ENCODE assay signal across 15 cellular contexts in genomic region chr7:156559001-156559400, GRCh38.
DNase-seq lines count a peak whose midpoint lies in the region; ATAC-seq, FAIRE-seq and TF ChIP-seq lines count a peak whose summit lies in the region.
"Had no signal": no experiment of that assay in that cellular context is flagged by ENCODE, and none has a peak within 500 bp of the region (broad histone marks: within the 10 kb centered on the region; RNA-seq: fewer than 3 reads in every experiment).

No MANE protein-coding gene starts in this region.

- H3K9me3 ChIP-seq in right atrium auricular region, result no peaks in the 10 kb centered on the region
- no peaks in the 10 kb centered on the region for H3K9me3 ChIP-seq in mesenchymal stem cell (ENCODE audit: control insufficient read depth, low read length)

- intact Hi-C loops in cardiac septum (cut with DNase I), result no loop called here

- H3K9ac ChIP-seq in mesenchymal stem cell (ENCODE audit: low read length), result no peak overlapping the region

- H4K91ac ChIP-seq in mesenchymal stem cell (ENCODE audit: low read length), result no peak overlapping the region

- H2BK120ac ChIP-seq in mesenchymal stem cell (ENCODE audit: low read depth, low read length), result no peak overlapping the region

- H4K8ac ChIP-seq in mesenchymal stem cell (ENCODE audit: low read length), result no peak overlapping the region

- H3K79me1 ChIP-seq in mesenchymal stem cell (replicated peaks; ENCODE audit: low read length, poor library complexity, severe bottlenecking), result no peaks in the 10 kb centered on the region

- H3K4me3 ChIP-seq in right atrium auricular region (no peak overlapping the region), mesenchymal stem cell (ENCODE audit: insufficient read depth in 1 of 2, low read depth in 1 of 2, low read length in 2 of 2) (no peak overlapping the region)

- ATAC-seq in HG03520 (IDR thresholded peaks at IDR 0.05; ENCODE audit: unreplicated experiment), result no peak
- ATAC-seq: HCT116 had no signal

- H2BK12ac ChIP-seq in mesenchymal stem cell (ENCODE audit: low read length in 2 of 2), result no peak overlapping the region

- H3K36me3 ChIP-seq in right atrium auricular region, result no peaks in the 10 kb centered on the region
- no peaks in the 10 kb centered on the region for H3K36me3 ChIP-seq in mesenchymal stem cell (ENCODE audit: control insufficient read depth in 1 of 2, insufficient read depth in 2 of 2, low read depth in 1 of 2, low read length in 2 of 2)

- H2BK15ac ChIP-seq in mesenchymal stem cell (ENCODE audit: low read depth, poor library complexity, severe bottlenecking), result no peak overlapping the region

- no peak overlapping the region for H3K23ac ChIP-seq in mesenchymal stem cell (ENCODE audit: low read length in 2 of 2)

- no peak overlapping the region for H2AFZ ChIP-seq in mesenchymal stem cell (ENCODE audit: low read depth, low read length)

- no peak overlapping the region for H3K18ac ChIP-seq in mesenchymal stem cell (ENCODE audit: low read depth in 1 of 2, low read length in 2 of 2)

- H2AK5ac ChIP-seq in mesenchymal stem cell (ENCODE audit: low read length, severe bottlenecking), result no peak overlapping the region

- H3K27me3 ChIP-seq in right atrium auricular region (no peaks in the 10 kb centered on the region), mesenchymal stem cell (ENCODE audit: control insufficient read depth in 1 of 2, insufficient read depth in 1 of 2, low read length in 2 of 2) (no peaks in the 10 kb centered on the region)

- H2BK5ac ChIP-seq in mesenchymal stem cell (ENCODE audit: low read depth, low read length, poor library complexity, severe bottlenecking), result no peak overlapping the region

- no peak for TF ChIP-seq CTCF in right atrium auricular region (IDR thresholded peaks at IDR 0.05)

- no peak overlapping the region for H3K4me2 ChIP-seq in mesenchymal stem cell (ENCODE audit: low read length, poor library complexity, severe bottlenecking)

- H3K4me1 ChIP-seq in right atrium auricular region (no peaks in the 10 kb centered on the region), mesenchymal stem cell (ENCODE audit: control insufficient read depth, insufficient read depth, low read depth, low read length) (peaks cover 4% of the 10 kb centered on the region)

- FAIRE-seq in RCC 7860 (lab: Jason Lieb, UNC) (peak; percentile 61), urothelium cell line (lab: Jason Lieb, UNC) (no peak)

- no peak overlapping the region for H3K4ac ChIP-seq in mesenchymal stem cell (ENCODE audit: low read depth in 1 of 2, low read length in 2 of 2)

- no peak overlapping the region for H3K27ac ChIP-seq in right atrium auricular region
- H3K27ac ChIP-seq in mesenchymal stem cell (ENCODE audit: low read length, poor library complexity, severe bottlenecking), result no peak overlapping the region

- DNase-seq in right atrium auricular region (ENCODE audit: low spot score), result peak; percentile 23
- DNase-seq in cardiac septum (ENCODE audit: low spot score), result no peak
- peak; percentile 74 for DNase-seq in RCC 7860 (ENCODE audit: low spot score)
- peak; percentile 19 for DNase-seq in kidney glomerular epithelial cell (lab: John Stamatoyannopoulos, UW)
- peak; percentile 3 for DNase-seq in urothelium cell line (ENCODE audit: low spot score)
- DNase-seq in mesenchymal stem cell, result no peak
- no peak for DNase-seq in NCI-H1092 (lab: John Stamatoyannopoulos, UW)
- DNase-seq: 8988T; C1 segment of cervical spinal cord; CD4-positive, alpha-beta T cell; DND-41; GF-D8; IMR-90 had no signal

- WGBS in mesenchymal stem cell, result 85% methylated on average over 9 of the region's 9 CpGs

- no peak overlapping the region for H3K14ac ChIP-seq in mesenchymal stem cell (ENCODE audit: low read length in 2 of 2)

Comparison
In these comparisons a context has a peak if more than half of its experiments do, and no peak if none do; other contexts are left out.
1. DNase-seq: peak in right atrium auricular region (single experiment), RCC 7860 (single experiment), kidney glomerular epithelial cell (single experiment) and urothelium cell line (single experiment); none in cardiac septum (single experiment), mesenchymal stem cell (single experiment) and NCI-H1092 (single experiment).